8 cellular contexts compared by ENCODE assay signal in the genomic region with DNA sequence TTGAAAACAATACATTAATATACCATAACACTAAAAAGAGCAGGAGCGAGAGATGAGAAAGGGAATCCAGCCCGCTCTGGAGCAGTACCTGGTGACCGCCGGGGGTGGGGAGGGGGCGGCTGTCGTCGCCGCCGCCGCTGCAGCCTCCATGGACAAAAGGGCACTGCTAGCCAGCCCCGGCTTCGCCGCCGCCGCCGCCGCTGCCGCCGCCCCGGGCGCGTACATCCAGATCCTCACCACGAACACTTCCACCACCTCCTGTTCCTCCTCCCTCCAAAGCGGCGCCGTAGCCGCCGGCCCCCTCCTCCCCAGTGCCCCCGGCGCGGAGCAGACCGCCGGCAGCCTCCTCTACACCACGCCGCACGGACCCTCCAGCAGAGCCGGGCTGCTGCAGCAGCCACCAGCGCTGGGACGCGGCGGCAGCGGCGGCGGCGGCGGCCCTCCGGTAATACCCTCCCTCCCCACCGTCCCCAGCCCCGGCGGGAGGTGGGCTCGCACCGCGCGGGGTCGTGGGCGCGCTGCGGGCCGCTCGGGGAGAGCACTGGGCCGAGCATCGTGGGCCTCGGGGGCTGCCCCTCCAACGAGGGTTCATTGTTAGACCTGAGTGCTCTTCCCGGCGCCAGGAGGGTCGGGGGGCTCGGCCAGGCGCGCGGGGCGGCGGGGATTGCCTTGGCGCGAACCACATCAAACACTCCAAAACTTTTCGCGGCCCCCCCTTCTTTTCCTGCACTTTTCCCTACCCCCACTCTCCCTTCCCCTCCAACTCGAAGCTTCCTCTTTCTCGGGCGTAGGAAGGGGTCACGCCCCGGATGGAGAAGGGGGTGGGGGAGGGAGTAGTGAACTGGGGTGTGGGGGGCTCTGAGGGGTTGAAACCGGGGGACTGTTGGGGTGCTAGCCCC. TPM values are rescaled to one million over a fixed set of nuclear protein-coding genes. Genes with fewer than 3 reads are reported as not detected.
DNase-seq lines count a peak whose midpoint lies in the region; ATAC-seq and TF ChIP-seq lines count a peak whose summit lies in the region.

No MANE protein-coding gene starts in this region.

- no peaks in the 10 kb centered on the region for H3K9me3 Mint-ChIP-seq in activated naive CD4-positive, alpha-beta T cell treated with anti-CD3 and anti-CD28 coated beads, Interleukin-2, amount 50 U/mL, for 72 hours

- WGBS in heart left ventricle, 4 donors, result 0 to 1% (median 0%) methylated on average over 49 to 83 of the region's 83 CpGs

- intact Hi-C loops in heart left ventricle (cut with DNase I) (loop anchor here in 8 of 10 donors (2.0 to 10.0 kb wide), 9 partner anchors 108 to 598 kb away; a partner anchor contains a TSS), posterior cingulate gyrus (cut with DNase I) (loop anchor here (5.0 kb wide), 2 partner anchors 110 to 125 kb away; no protein-coding TSS in a partner anchor)

- no peak for TF ChIP-seq POLR2A in heart left ventricle (IDR thresholded peaks at IDR 0.05)

- no peaks in the 10 kb centered on the region for H3K27me3 ChIP-seq in HUES48 (ENCODE audit: control insufficient read depth, insufficient read depth, low read length)
- no peaks in the 10 kb centered on the region for H3K27me3 ChIP-seq in SJSA1 (replicated peaks)
- no peaks in the 10 kb centered on the region for H3K27me3 ChIP-seq in heart left ventricle

- H3K36me3 Mint-ChIP-seq in activated naive CD4-positive, alpha-beta T cell treated with anti-CD3 and anti-CD28 coated beads, Interleukin-2, amount 50 U/mL, for 72 hours, result peaks cover 12 to 18% of the 10 kb centered on the region in 2 donors

- ATAC-seq in activated naive CD4-positive, alpha-beta T cell treated with anti-CD3 and anti-CD28 coated beads, Interleukin-2, amount 50 U/mL, for 72 hours, result peak in 1 of 2 donors; percentile 0
- ATAC-seq in heart left ventricle (peak in 2 of 4 donors; percentile 30 to 32), GM21515 (IDR thresholded peaks at IDR 0.05; ENCODE audit: unreplicated experiment) (no peak), GM18498 (IDR thresholded peaks at IDR 0.05; ENCODE audit: unreplicated experiment) (no peak)

- H3K27ac ChIP-seq in HUES48 (ENCODE audit: low read depth, low read length), result peak overlapping the region; percentile 98
- H3K27ac ChIP-seq in SJSA1, result peak overlapping the region; percentile 95
- peak overlapping the region; percentile 64 to 95 (median 91) for H3K27ac ChIP-seq in heart left ventricle

- H3K36me3 ChIP-seq in HUES48 (ENCODE audit: control insufficient read depth, insufficient read depth, low read length) (peaks cover 19% of the 10 kb centered on the region), SJSA1 (peaks cover 28% of the 10 kb centered on the region), heart left ventricle (peaks cover 0 to 11% (median 0%) of the 10 kb centered on the region in 9 donors)

- H3K9ac ChIP-seq in HUES48 (ENCODE audit: low read depth, low read length), result peak overlapping the region; percentile 95

- peak overlapping the region; percentile 100 for H3K27ac Mint-ChIP-seq in activated naive CD4-positive, alpha-beta T cell treated with anti-CD3 and anti-CD28 coated beads, Interleukin-2, amount 50 U/mL, for 72 hours

- peak; percentile 45 for DNase-seq in Caki2 (ENCODE audit: low read depth)
- DNase-seq in SJSA1 (ENCODE audit: low read depth in 1 of 2, low spot score in 2 of 2), result peak; percentile 54 to 74
- peak; percentile 54 to 68 for DNase-seq in activated naive CD4-positive, alpha-beta T cell treated with anti-CD3 and anti-CD28 coated beads, Interleukin-2, amount 50 U/mL, for 72 hours (ENCODE audit: low spot score in 2 of 2)
- DNase-seq in heart left ventricle, result peak; percentile 54 to 70 (median 62)
- peak in 7 of 10 donors; percentile 11 to 87 (median 22) for DNase-seq in posterior cingulate gyrus

- H3K4me1 ChIP-seq in HUES48 (ENCODE audit: control insufficient read depth, insufficient read depth, low read length), result peaks cover 5% of the 10 kb centered on the region
- no peaks in the 10 kb centered on the region for H3K4me1 ChIP-seq in SJSA1 (replicated peaks)
- H3K4me1 ChIP-seq in heart left ventricle, result peaks cover 0 to 47% (median 7%) of the 10 kb centered on the region in 12 donors

- no peak for TF ChIP-seq CTCF in heart left ventricle (IDR thresholded peaks at IDR 0.05)

- in situ Hi-C loops in Caki2 (cut with HindIII; ENCODE audit: low pct_unique_long_range_greater_than_20kb, low sequenced_read_pairs), result no loop called here

- no peaks in the 10 kb centered on the region for H3K9me3 ChIP-seq in HUES48 (ENCODE audit: control insufficient read depth, insufficient read depth, low read length)
- no peaks in the 10 kb centered on the region for H3K9me3 ChIP-seq in SJSA1 (replicated peaks)
- H3K9me3 ChIP-seq in heart left ventricle, result peaks cover 0 to 4% (median 0%) of the 10 kb centered on the region in 12 donors

- peak overlapping the region; percentile 75 for H3K4me3 ChIP-seq in HUES48 (ENCODE audit: low read depth, low read length)
- H3K4me3 ChIP-seq in SJSA1, result peak overlapping the region; percentile 84
- H3K4me3 ChIP-seq in heart left ventricle, result peak overlapping the region; percentile 64 to 89 (median 78)

RNA-seq across cellular contexts. Expression of a gene that starts 0.8 kb away (rescaled TPM):
- total RNA-seq in Caki2 (2014; rRNA removed; shearing (Covaris generic); ENCODE audit: low replicate concordance), result 10.5 TPM in 2 replicates
- total RNA-seq in SJSA1 (2014; rRNA removed; shearing (Covaris generic)), result 7.5 and 11.1 TPM in 2 replicates
- total RNA-seq in activated naive CD4-positive, alpha-beta T cell treated with anti-CD3 and anti-CD28 coated beads, Interleukin-2, amount 50 U/mL, for 72 hours, result 10 to 100 TPM; 13.6 to 17.3 TPM
- 10 to 100 TPM in 1 of 9 donors, 1 to 10 TPM in 8; 4.2 to 13.8 (median 6.8) TPM for total RNA-seq in heart left ventricle
- polyA plus RNA-seq in heart left ventricle, result 1 to 10 TPM; 2.7 to 5.6 TPM
